Comparison of ENCODE assay signal across 9 cellular contexts in genomic region chr12:77099799-77100198, GRCh38.
"Had no signal": no experiment of that assay in that cellular context is flagged by ENCODE, and none has a peak within 500 bp of the region (broad histone marks: within the 10 kb centered on the region; RNA-seq: fewer than 3 reads in every experiment).

No MANE protein-coding gene starts in this region.

- H3K9me3 ChIP-seq: HAP-1 had no signal

- H3K36me3 ChIP-seq: HAP-1 had no signal

- H3K27ac ChIP-seq: GM23248 had no signal

- DNase-seq: GM23248, GOT3, H7, HFFc6, IMR-90, KG1 had no signal

- ATAC-seq: HCT116, K562 had no signal

- H3K4me3 ChIP-seq: GM23248, HAP-1, K562 had no signal

- H3K4me1 ChIP-seq: HAP-1 had no signal
